Comparison of ENCODE assay signal across 14 cellular contexts in the genomic region with DNA sequence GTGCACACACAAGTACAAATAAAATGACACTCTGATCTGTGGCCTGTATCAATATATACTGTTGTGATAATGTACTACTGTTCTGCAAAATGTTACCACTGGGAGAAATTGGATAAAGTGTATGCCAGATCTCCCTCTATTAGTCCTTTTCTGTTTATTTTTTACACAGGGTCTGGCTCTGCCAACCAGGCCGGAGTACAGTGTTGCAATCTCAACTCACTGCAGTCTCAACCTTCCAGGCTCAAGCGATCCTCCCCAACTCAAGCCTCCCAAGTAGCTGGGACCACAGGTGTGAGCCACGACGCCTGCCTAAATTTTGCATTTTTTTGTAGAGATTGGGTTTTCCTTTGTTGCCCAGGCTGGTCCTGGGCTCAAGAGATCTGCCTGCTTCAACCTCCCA. TPM values are rescaled to one million over a fixed set of nuclear protein-coding genes. Genes with fewer than 3 reads are reported as not detected.
DNase-seq lines count a peak whose midpoint lies in the region; ATAC-seq and TF ChIP-seq lines count a peak whose summit lies in the region.
"Had no signal": no experiment of that assay in that cellular context is flagged by ENCODE, and none has a peak within 500 bp of the region (broad histone marks: within the 10 kb centered on the region; RNA-seq: fewer than 3 reads in every experiment).

No MANE protein-coding gene starts in this region.

- H3K9me3 ChIP-seq in Loucy (ENCODE audit: insufficient read depth, low read depth, low read length) (no peaks in the 10 kb centered on the region), tibial artery (no peaks in the 10 kb centered on the region)

- no peak for TF ChIP-seq CTCF in Loucy (conservative IDR thresholded peaks at IDR 0.05; ENCODE audit: low read length)
- no peak for TF ChIP-seq CTCF in astrocyte of the spinal cord (IDR thresholded peaks at IDR 0.05; ENCODE audit: low read depth, low read length)
- TF ChIP-seq CTCF in tibial artery (IDR thresholded peaks at IDR 0.05): no peak

- in situ Hi-C loops in astrocyte of the spinal cord (cut with HindIII; ENCODE audit: low sequenced_read_pairs): no loop called here

- H3K4me1 Mint-ChIP-seq in T-cell: peaks cover 17 to 22% (median 17%) of the 10 kb centered on the region in 3 donors

- no peaks in the 10 kb centered on the region for H3F3A ChIP-seq in Loucy (ENCODE audit: low read depth)

- H3K36me3 Mint-ChIP-seq in T-cell: peaks cover 7% of the 10 kb centered on the region

- CTCF ChIA-PET in T-cell (lab: Charles Lee): no interaction called here

- H3K79me2 ChIP-seq in Loucy (ENCODE audit: insufficient read depth, low read length): peaks cover 9% of the 10 kb centered on the region; the same call in 1 of the 2 replicates

- intact Hi-C loops in tibial artery (cut with DNase I; ENCODE audit: low total_unique reads): loop anchor here (5.0 kb wide), 1 partner anchor 37 kb away; no protein-coding TSS in a partner anchor

- no peak overlapping the region for H2AFZ ChIP-seq in Loucy (ENCODE audit: low read length)

- peak overlapping the region; percentile 83 for H3K4me2 ChIP-seq in Loucy (ENCODE audit: low read depth, low read length, poor library complexity, severe bottlenecking)

- DNase-seq in astrocyte of the spinal cord (ENCODE audit: low read depth, low spot score): no peak
- peak; percentile 79 for DNase-seq in left lobe of liver (ENCODE audit: low spot score)
- DNase-seq in tibial artery: no peak
- DNase-seq in T-cell: no peak
- DNase-seq: activated CD4-positive, alpha-beta memory T cell treated with anti-CD3 and anti-CD28 coated beads, Interleukin-2, amount 10 ng/mL, durations not matched to agents 7 days and 5 days; activated naive CD4-positive, alpha-beta T cell; cortex of kidney; DMS153; stimulated activated CD4-positive, alpha-beta T cell treated with anti-CD3 and anti-CD28 coated beads, Interleukin-4, amount 100 ng/mL, for 1 hour had no signal

- no peak overlapping the region for H3K27ac Mint-ChIP-seq in T-cell
- H3K27ac Mint-ChIP-seq: activated CD4-positive, alpha-beta memory T cell treated with anti-CD3 and anti-CD28 coated beads, Interleukin-2, amount 10 ng/mL, durations not matched to agents 7 days and 5 days; IgD-negative memory B cell had no signal

- H3K36me3 ChIP-seq in Loucy (ENCODE audit: insufficient read depth, low read length): no peaks in the 10 kb centered on the region
- no peaks in the 10 kb centered on the region for H3K36me3 ChIP-seq in tibial artery

- ATAC-seq in left lobe of liver: peak; percentile 44
- no peak for ATAC-seq in T-cell (replicated peaks in 1 of 4)
- ATAC-seq in HG02973 (IDR thresholded peaks at IDR 0.05; ENCODE audit: unreplicated experiment): no peak
- ATAC-seq in GM21390 (IDR thresholded peaks at IDR 0.05; ENCODE audit: unreplicated experiment): no peak

- H3K4me3 ChIP-seq in Loucy (ENCODE audit: low read length, poor library complexity, severe bottlenecking): peak overlapping the region; percentile 18
- H3K4me3 ChIP-seq in astrocyte of the spinal cord (ENCODE audit: low read depth, low read length): peak overlapping the region; percentile 93
- peak overlapping the region; percentile 80 to 87 for H3K4me3 ChIP-seq in tibial artery
- H3K4me3 ChIP-seq: lung had no signal

- H3K27me3 Mint-ChIP-seq in T-cell: no peaks in the 10 kb centered on the region

- no peaks in the 10 kb centered on the region for H3K9me3 Mint-ChIP-seq in T-cell
- H3K9me3 Mint-ChIP-seq: activated CD4-positive, alpha-beta memory T cell treated with anti-CD3 and anti-CD28 coated beads, Interleukin-2, amount 10 ng/mL, durations not matched to agents 7 days and 5 days; IgD-negative memory B cell had no signal

- no peaks in the 10 kb centered on the region for H3K27me3 ChIP-seq in Loucy (ENCODE audit: insufficient read depth, low read length, poor library complexity, severe bottlenecking)
- H3K27me3 ChIP-seq in tibial artery: no peaks in the 10 kb centered on the region

- H3K4me1 ChIP-seq in Loucy (ENCODE audit: insufficient read depth, low read length, poor library complexity, severe bottlenecking) (peaks cover 8% of the 10 kb centered on the region), tibial artery (peaks cover 0 to 65% (median 33%) of the 10 kb centered on the region in 4 donors)

- peak overlapping the region; percentile 89 to 95 for H3K27ac ChIP-seq in tibial artery

- peak overlapping the region; percentile 4 for H3K9ac ChIP-seq in Loucy (ENCODE audit: low read depth, low read length, poor library complexity, severe bottlenecking)

- H4K20me1 ChIP-seq in Loucy (ENCODE audit: insufficient read depth, low read length, poor library complexity, severe bottlenecking): no peaks in the 10 kb centered on the region

- no peak overlapping the region for H3K4me3 Mint-ChIP-seq in T-cell

- POLR2A ChIA-PET in T-cell (lab: Charles Lee): interaction anchor here in 1 of 2 donors (1.1 kb wide), 1 partner anchor 20 kb away, joined by 3 read pairs; no protein-coding TSS in a partner anchor

- H3K9me2 ChIP-seq in Loucy (replicated peaks; ENCODE audit: low read depth, low read length): no peaks in the 10 kb centered on the region

RNA-seq across cellular contexts. Expression of gene NT5DC3, which starts 1.9 kb away (rescaled TPM):
- 9.3 TPM for total RNA-seq in left lobe of liver
- 1 to 10 TPM; 4.2 to 7.4 (median 6.3) TPM for total RNA-seq in T-cell

Comparison
In these comparisons a context has a peak if more than half of its experiments do, and no peak if none do; other contexts are left out.
1. H3K4me3 ChIP-seq: peak in every context shown above with its lines; median percentile 93 in astrocyte of the spinal cord; 84 in tibial artery; 18 in Loucy.